21 cellular contexts compared by ENCODE assay signal in genomic region chr6:42401605-42401935, GRCh38. TPM values are rescaled to one million over a fixed set of nuclear protein-coding genes. Genes with fewer than 3 reads are reported as not detected.
A peak's percentile ranks its signal among the peaks of the same experiment; 100 is the strongest.
DNase-seq lines count a peak whose midpoint lies in the region; ATAC-seq and TF ChIP-seq lines count a peak whose summit lies in the region.
"Had no signal": no experiment of that assay in that cellular context is flagged by ENCODE, and none has a peak within 500 bp of the region (broad histone marks: within the 10 kb centered on the region; RNA-seq: fewer than 3 reads in every experiment).

No MANE protein-coding gene starts in this region.

- no peak for ATAC-seq in left lobe of liver
- ATAC-seq: body of pancreas, left cardiac atrium, right cardiac atrium had no signal

- no peak overlapping the region for H3K4me2 ChIP-seq in Karpas-422 (ENCODE audit: low read depth, low read length, poor library complexity, severe bottlenecking)
- H3K4me2 ChIP-seq: KMS-11 had no signal

- H3K4me1 Mint-ChIP-seq in activated T-helper 2 cell treated with anti-CD3 and anti-CD28 coated beads, Interferon-gamma antibody, Interleukin-2, Interleukin-4, amounts not matched to agents 10 μg/mL and 5 μg/mL and 100 μg/mL, durations not matched to agents 14 hours and 24 hours and 36 hours (ENCODE audit: low read depth) = peaks cover 51% of the 10 kb centered on the region
- H3K4me1 Mint-ChIP-seq in chondrocyte (ENCODE audit: low read depth) = peaks cover 25% of the 10 kb centered on the region
- H3K4me1 Mint-ChIP-seq: B cell had no signal

- peak; percentile 57 for DNase-seq in activated CD8-positive, alpha-beta memory T cell treated with anti-CD3 and anti-CD28 coated beads for 24 hours
- DNase-seq in activated CD8-positive, alpha-beta memory T cell treated with anti-CD3 and anti-CD28 coated beads, Interleukin-2, amount 50 U/mL, for 4 hours = no peak
- DNase-seq in Karpas-422 (no peak), left lobe of liver (ENCODE audit: low spot score) (peak; percentile 29), chondrocyte (ENCODE audit: low spot score) (no peak), NK-92 (lab: John Stamatoyannopoulos, UW; ENCODE audit: unreplicated experiment) (no peak), coronary artery (ENCODE audit: low spot score) (no peak)
- no peak for DNase-seq in activated T-helper 2 cell treated with anti-CD3 and anti-CD28 coated beads, Interferon-gamma antibody, Interleukin-2, Interleukin-4, amounts not matched to agents 10 μg/mL and 5 μg/mL and 100 μg/mL, durations not matched to agents 14 hours and 24 hours and 36 hours (ENCODE audit: low spot score)
- DNase-seq: body of pancreas, Caco-2, head of caudate nucleus, left cardiac atrium, mesendoderm, NCI-H1694 treated with DMSO at 0.1 percent for 48 hours, OCI-M1, ovary, right cardiac atrium, upper lobe of left lung had no signal

- no peaks in the 10 kb centered on the region; the same call in 1 of the 2 replicates for H3K36me3 ChIP-seq in Karpas-422 (ENCODE audit: insufficient read depth, low read length)
- H3K36me3 ChIP-seq: ovary, upper lobe of left lung had no signal

- H3K9ac ChIP-seq in Karpas-422 (ENCODE audit: low read length) = no peak overlapping the region
- H3K9ac ChIP-seq: KMS-11 had no signal

- H3K27me3 Mint-ChIP-seq in activated T-helper 2 cell treated with anti-CD3 and anti-CD28 coated beads, Interferon-gamma antibody, Interleukin-2, Interleukin-4, amounts not matched to agents 10 μg/mL and 5 μg/mL and 100 μg/mL, durations not matched to agents 14 hours and 24 hours and 36 hours (ENCODE audit: low read depth) = no peaks in the 10 kb centered on the region
- no peaks in the 10 kb centered on the region for H3K27me3 Mint-ChIP-seq in chondrocyte (ENCODE audit: low read depth)
- H3K27me3 Mint-ChIP-seq: B cell had no signal

- H3K27ac ChIP-seq in Karpas-422 (ENCODE audit: low read length) = peak overlapping the region; percentile 15; the same call in 1 of the 2 replicates
- H3K27ac ChIP-seq in coronary artery = no peak overlapping the region
- H3K27ac ChIP-seq: body of pancreas, KMS-11, ovary, upper lobe of left lung had no signal

- H3K4me3 ChIP-seq in Karpas-422 (ENCODE audit: low read length) = no peak overlapping the region
- H3K4me3 ChIP-seq in coronary artery = no peak overlapping the region
- H3K4me3 ChIP-seq: body of pancreas, ovary, upper lobe of left lung had no signal

- H3K4me1 ChIP-seq in Karpas-422 (ENCODE audit: low read length) = peaks cover 55% of the 10 kb centered on the region
- H3K4me1 ChIP-seq: body of pancreas had no signal

- H3K27me3 ChIP-seq in Karpas-422 (ENCODE audit: low read length) = no peaks in the 10 kb centered on the region
- H3K27me3 ChIP-seq: body of pancreas, ovary, upper lobe of left lung had no signal

- no peaks in the 10 kb centered on the region for H3K9me3 ChIP-seq in Karpas-422 (ENCODE audit: low read length)
- H3K9me3 ChIP-seq: body of pancreas, Caco-2, ovary, upper lobe of left lung had no signal

- TF ChIP-seq CTCF in chondrocyte (IDR thresholded peaks at IDR 0.05) (no peak), coronary artery (IDR thresholded peaks at IDR 0.05) (no peak)

- peaks cover 2% of the 10 kb centered on the region for H4K20me1 ChIP-seq in Karpas-422 (ENCODE audit: insufficient read depth, low read depth, low read length)

- peak overlapping the region; percentile 24 for H3K27ac Mint-ChIP-seq in activated T-helper 2 cell treated with anti-CD3 and anti-CD28 coated beads, Interferon-gamma antibody, Interleukin-2, Interleukin-4, amounts not matched to agents 10 μg/mL and 5 μg/mL and 100 μg/mL, durations not matched to agents 14 hours and 24 hours and 36 hours
- no peak overlapping the region for H3K27ac Mint-ChIP-seq in chondrocyte (ENCODE audit: unreplicated experiment)
- H3K27ac Mint-ChIP-seq: B cell had no signal

- peaks cover 19% of the 10 kb centered on the region for H3K36me3 Mint-ChIP-seq in activated T-helper 2 cell treated with anti-CD3 and anti-CD28 coated beads, Interferon-gamma antibody, Interleukin-2, Interleukin-4, amounts not matched to agents 10 μg/mL and 5 μg/mL and 100 μg/mL, durations not matched to agents 14 hours and 24 hours and 36 hours (ENCODE audit: low read depth)
- peaks cover 2% of the 10 kb centered on the region for H3K36me3 Mint-ChIP-seq in chondrocyte (ENCODE audit: low read depth)

- intact Hi-C loops in activated T-helper 2 cell treated with anti-CD3 and anti-CD28 coated beads, Interferon-gamma antibody, Interleukin-2, Interleukin-4, amounts not matched to agents 10 μg/mL and 5 μg/mL and 100 μg/mL, durations not matched to agents 14 hours and 24 hours and 36 hours (cut with micrococcal nuclease) = no loop called here

- no peak overlapping the region for H3K4me3 Mint-ChIP-seq in activated T-helper 2 cell treated with anti-CD3 and anti-CD28 coated beads, Interferon-gamma antibody, Interleukin-2, Interleukin-4, amounts not matched to agents 10 μg/mL and 5 μg/mL and 100 μg/mL, durations not matched to agents 14 hours and 24 hours and 36 hours (ENCODE audit: low read depth)
- no peak overlapping the region for H3K4me3 Mint-ChIP-seq in chondrocyte (ENCODE audit: unreplicated experiment)
- H3K4me3 Mint-ChIP-seq: B cell, nephron had no signal

- no peaks in the 10 kb centered on the region for H3K9me2 ChIP-seq in Karpas-422 (replicated peaks; ENCODE audit: insufficient read depth, low read length)

- no peaks in the 10 kb centered on the region for H3K9me3 Mint-ChIP-seq in activated T-helper 2 cell treated with anti-CD3 and anti-CD28 coated beads, Interferon-gamma antibody, Interleukin-2, Interleukin-4, amounts not matched to agents 10 μg/mL and 5 μg/mL and 100 μg/mL, durations not matched to agents 14 hours and 24 hours and 36 hours
- no peaks in the 10 kb centered on the region for H3K9me3 Mint-ChIP-seq in chondrocyte (ENCODE audit: low read depth)
- H3K9me3 Mint-ChIP-seq: nephron had no signal

- H3K79me2 ChIP-seq in Karpas-422 (ENCODE audit: low read length) = peaks cover 99% of the 10 kb centered on the region

- no peak overlapping the region for H2AFZ ChIP-seq in Karpas-422 (ENCODE audit: low read length)

RNA-seq across cellular contexts. Expression of gene TRERF1, which starts 50.2 kb away (rescaled TPM):
- total RNA-seq in Karpas-422 (2014; rRNA removed; shearing (Covaris generic); ENCODE audit: low replicate concordance) = 30.2 and 32.7 TPM in 2 replicates
- total RNA-seq in activated T-helper 2 cell treated with anti-CD3 and anti-CD28 coated beads, Interferon-gamma antibody, Interleukin-2, Interleukin-4, amounts not matched to agents 10 μg/mL and 5 μg/mL and 100 μg/mL, durations not matched to agents 14 hours and 24 hours and 36 hours = 19.6 TPM in 2 replicates
- total RNA-seq in left lobe of liver (0.58 TPM), chondrocyte (1.8 to 3.3 TPM (median 2.4 TPM) in 3 replicates)

Comparison
In these comparisons a context has a peak if more than half of its experiments do, and no peak if none do; other contexts are left out.
1. DNase-seq: peak in activated CD8-positive, alpha-beta memory T cell treated with anti-CD3 and anti-CD28 coated beads for 24 hours (single experiment) and left lobe of liver (single experiment); none in activated CD8-positive, alpha-beta memory T cell treated with anti-CD3 and anti-CD28 coated beads, Interleukin-2, amount 50 U/mL, for 4 hours (single experiment), Karpas-422 (single experiment), activated T-helper 2 cell treated with anti-CD3 and anti-CD28 coated beads, Interferon-gamma antibody, Interleukin-2, Interleukin-4, amounts not matched to agents 10 μg/mL and 5 μg/mL and 100 μg/mL, durations not matched to agents 14 hours and 24 hours and 36 hours (single experiment), chondrocyte (single experiment), NK-92 (single experiment) and coronary artery (single experiment).